Comparison of ENCODE assay signal across 1 cellular context in the genomic region with DNA sequence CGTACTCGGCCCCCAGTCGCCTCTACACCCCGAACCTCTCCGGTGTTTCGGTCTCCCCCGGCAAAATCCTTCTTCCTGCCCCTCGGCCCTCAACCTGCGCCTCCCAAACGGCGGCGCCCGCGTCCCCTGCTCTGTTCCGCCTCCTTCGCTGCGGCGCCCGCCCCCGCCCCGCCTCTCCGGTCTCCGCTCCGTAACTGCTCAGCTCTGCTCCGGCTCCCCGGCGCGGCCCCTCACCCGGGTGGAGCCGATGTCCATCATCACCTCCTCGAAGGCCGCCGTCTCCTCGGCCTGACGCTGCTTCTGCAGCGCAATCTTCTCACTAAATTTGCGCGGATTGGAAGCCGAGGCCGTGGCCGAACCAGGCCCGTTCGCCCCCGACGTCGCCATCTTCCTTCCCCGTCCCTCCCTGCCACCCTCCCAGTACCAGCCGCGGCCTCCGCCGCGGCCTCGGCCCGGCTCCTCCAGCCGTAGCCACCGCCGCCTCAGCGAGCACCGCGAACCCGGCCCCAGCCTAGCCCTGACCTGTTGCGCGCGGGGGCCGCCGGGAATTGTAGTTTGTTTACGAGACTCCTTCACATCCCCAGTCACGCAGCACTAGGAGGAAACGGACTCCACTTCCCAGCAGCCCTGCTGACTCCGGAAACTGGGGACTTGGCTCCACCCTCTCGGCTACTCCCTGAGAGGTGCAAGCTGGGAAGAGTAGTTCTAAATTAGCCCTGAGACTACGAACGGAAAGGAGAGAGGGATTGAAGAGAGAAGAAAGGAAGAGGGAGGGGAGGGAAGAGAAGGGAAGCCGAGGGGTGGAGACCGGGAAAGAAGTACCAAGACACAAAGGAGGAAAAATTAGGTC.
A peak's percentile ranks its signal among the peaks of the same experiment; 100 is the strongest.
TF ChIP-seq lines count a peak whose summit lies in the region.

A gene with protein sequence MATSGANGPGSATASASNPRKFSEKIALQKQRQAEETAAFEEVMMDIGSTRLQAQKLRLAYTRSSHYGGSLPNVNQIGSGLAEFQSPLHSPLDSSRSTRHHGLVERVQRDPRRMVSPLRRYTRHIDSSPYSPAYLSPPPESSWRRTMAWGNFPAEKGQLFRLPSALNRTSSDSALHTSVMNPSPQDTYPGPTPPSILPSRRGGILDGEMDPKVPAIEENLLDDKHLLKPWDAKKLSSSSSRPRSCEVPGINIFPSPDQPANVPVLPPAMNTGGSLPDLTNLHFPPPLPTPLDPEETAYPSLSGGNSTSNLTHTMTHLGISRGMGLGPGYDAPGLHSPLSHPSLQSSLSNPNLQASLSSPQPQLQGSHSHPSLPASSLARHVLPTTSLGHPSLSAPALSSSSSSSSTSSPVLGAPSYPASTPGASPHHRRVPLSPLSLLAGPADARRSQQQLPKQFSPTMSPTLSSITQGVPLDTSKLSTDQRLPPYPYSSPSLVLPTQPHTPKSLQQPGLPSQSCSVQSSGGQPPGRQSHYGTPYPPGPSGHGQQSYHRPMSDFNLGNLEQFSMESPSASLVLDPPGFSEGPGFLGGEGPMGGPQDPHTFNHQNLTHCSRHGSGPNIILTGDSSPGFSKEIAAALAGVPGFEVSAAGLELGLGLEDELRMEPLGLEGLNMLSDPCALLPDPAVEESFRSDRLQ (minus strand): TSS at position 502 of the 850 bp plus-strand sequence. CDS start 115 bp downstream, at position 387.

TF ChIP-seq in HepG2, 621 proteins besides CTCF, POLR2A, EP300 and RAD21 (continued from another document and continues in another):
- TF ChIP-seq, protein P1, sequence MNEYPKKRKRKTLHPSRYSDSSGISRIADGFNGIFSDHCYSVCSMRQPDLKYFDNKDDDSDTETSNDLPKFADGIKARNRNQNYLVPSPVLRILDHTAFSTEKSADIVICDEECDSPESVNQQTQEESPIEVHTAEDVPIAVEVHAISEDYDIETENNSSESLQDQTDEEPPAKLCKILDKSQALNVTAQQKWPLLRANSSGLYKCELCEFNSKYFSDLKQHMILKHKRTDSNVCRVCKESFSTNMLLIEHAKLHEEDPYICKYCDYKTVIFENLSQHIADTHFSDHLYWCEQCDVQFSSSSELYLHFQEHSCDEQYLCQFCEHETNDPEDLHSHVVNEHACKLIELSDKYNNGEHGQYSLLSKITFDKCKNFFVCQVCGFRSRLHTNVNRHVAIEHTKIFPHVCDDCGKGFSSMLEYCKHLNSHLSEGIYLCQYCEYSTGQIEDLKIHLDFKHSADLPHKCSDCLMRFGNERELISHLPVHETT (CRISPR knock-in tag; conservative IDR thresholded peaks at IDR 0.05) = 0 out of 2 replicates have a peak, but pooled peaks have one; percentile 53
- TF ChIP-seq HBP1 (CRISPR knock-in tag; IDR thresholded peaks at IDR 0.05; ENCODE audit: low read depth) (peak; percentile 59; the same call in 1 of the 2 replicates), MATR3 (CRISPR knock-in tag; IDR thresholded peaks at IDR 0.05) (no peak), ELF4 (CRISPR knock-in tag; IDR thresholded peaks at IDR 0.05; ENCODE audit: borderline replicate concordance) (peak; percentile 98), TCF7 (IDR thresholded peaks at IDR 0.05; ENCODE audit: low read depth) (no peak), ZNF30 (CRISPR knock-in tag; IDR thresholded peaks at IDR 0.05) (no peak), NFATC3 (CRISPR knock-in tag; IDR thresholded peaks at IDR 0.05) (no peak), ZNF530 (CRISPR knock-in tag; IDR thresholded peaks at IDR 0.05; ENCODE audit: low read depth) (no peak), CBX2 (IDR thresholded peaks at IDR 0.05; ENCODE audit: low read depth, low read length) (no peak), CBX2 (CRISPR knock-in tag; IDR thresholded peaks at IDR 0.05; ENCODE audit: low read depth) (no peak), ZNF777 (CRISPR knock-in tag; IDR thresholded peaks at IDR 0.05) (peak; percentile 76), ZSCAN25 (CRISPR knock-in tag; IDR thresholded peaks at IDR 0.05) (no peak; the same call in 1 of the 2 replicates), ZFX (CRISPR knock-in tag; IDR thresholded peaks at IDR 0.05; ENCODE audit: low read depth) (peak; percentile 96), ZSCAN12 (CRISPR knock-in tag; IDR thresholded peaks at IDR 0.05) (no peak), ZBTB38 (CRISPR knock-in tag; IDR thresholded peaks at IDR 0.05) (no peak), RFX1 (IDR thresholded peaks at IDR 0.05) (no peak), FOXC1 (CRISPR knock-in tag; IDR thresholded peaks at IDR 0.05; ENCODE audit: borderline replicate concordance) (no peak), ZSCAN5A (CRISPR knock-in tag; IDR thresholded peaks at IDR 0.05; ENCODE audit: borderline replicate concordance) (peak; percentile 50; the same call in 1 of the 2 replicates), TBP (CRISPR knock-in tag; IDR thresholded peaks at IDR 0.05) (peak; percentile 60; the same call in 1 of the 2 replicates), CREB1 (IDR thresholded peaks at IDR 0.05) (peak; percentile 68; the same call in 1 of the 2 replicates), CREB1 (CRISPR knock-in tag; IDR thresholded peaks at IDR 0.05) (peak; percentile 88), YEATS2 (CRISPR knock-in tag; IDR thresholded peaks at IDR 0.05; ENCODE audit: borderline replicate concordance) (peak; percentile 59; the same call in 1 of the 2 replicates), ZFY (CRISPR knock-in tag; IDR thresholded peaks at IDR 0.05) (peak; percentile 98), ZNF367 (CRISPR knock-in tag; IDR thresholded peaks at IDR 0.05; ENCODE audit: borderline replicate concordance) (no peak), SNAPC2 (CRISPR knock-in tag; IDR thresholded peaks at IDR 0.05) (no peak), SMARCC2 (IDR thresholded peaks at IDR 0.05) (no peak), EED (CRISPR knock-in tag; IDR thresholded peaks at IDR 0.05) (0 out of 2 replicates have a peak, but pooled peaks have one; percentile 62), ZNF761 (CRISPR knock-in tag; conservative IDR thresholded peaks at IDR 0.05) (no peak), NFE2 (CRISPR knock-in tag; IDR thresholded peaks at IDR 0.05) (no peak), ZNF672 (CRISPR knock-in tag; IDR thresholded peaks at IDR 0.05) (no peak), ASH2L (IDR thresholded peaks at IDR 0.05; ENCODE audit: insufficient read length, low read depth, low read length) (peak; percentile 85), ZSCAN20 (CRISPR knock-in tag; IDR thresholded peaks at IDR 0.05; ENCODE audit: borderline replicate concordance) (peak; percentile 67; the same call in 1 of the 2 replicates), KMT2A (CRISPR knock-in tag; IDR thresholded peaks at IDR 0.05) (no peak), NRL (CRISPR knock-in tag; IDR thresholded peaks at IDR 0.05; ENCODE audit: borderline replicate concordance) (peak; percentile 86; the same call in 1 of the 2 replicates), DBP (CRISPR knock-in tag; IDR thresholded peaks at IDR 0.05; ENCODE audit: not compliant biosample characterization) (peak; percentile 74)
- TF ChIP-seq, protein P2, sequence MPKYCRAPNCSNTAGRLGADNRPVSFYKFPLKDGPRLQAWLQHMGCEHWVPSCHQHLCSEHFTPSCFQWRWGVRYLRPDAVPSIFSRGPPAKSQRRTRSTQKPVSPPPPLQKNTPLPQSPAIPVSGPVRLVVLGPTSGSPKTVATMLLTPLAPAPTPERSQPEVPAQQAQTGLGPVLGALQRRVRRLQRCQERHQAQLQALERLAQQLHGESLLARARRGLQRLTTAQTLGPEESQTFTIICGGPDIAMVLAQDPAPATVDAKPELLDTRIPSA (CRISPR knock-in tag; IDR thresholded peaks at IDR 0.05; ENCODE audit: borderline replicate concordance) = no peak
- TF ChIP-seq, protein P3, sequence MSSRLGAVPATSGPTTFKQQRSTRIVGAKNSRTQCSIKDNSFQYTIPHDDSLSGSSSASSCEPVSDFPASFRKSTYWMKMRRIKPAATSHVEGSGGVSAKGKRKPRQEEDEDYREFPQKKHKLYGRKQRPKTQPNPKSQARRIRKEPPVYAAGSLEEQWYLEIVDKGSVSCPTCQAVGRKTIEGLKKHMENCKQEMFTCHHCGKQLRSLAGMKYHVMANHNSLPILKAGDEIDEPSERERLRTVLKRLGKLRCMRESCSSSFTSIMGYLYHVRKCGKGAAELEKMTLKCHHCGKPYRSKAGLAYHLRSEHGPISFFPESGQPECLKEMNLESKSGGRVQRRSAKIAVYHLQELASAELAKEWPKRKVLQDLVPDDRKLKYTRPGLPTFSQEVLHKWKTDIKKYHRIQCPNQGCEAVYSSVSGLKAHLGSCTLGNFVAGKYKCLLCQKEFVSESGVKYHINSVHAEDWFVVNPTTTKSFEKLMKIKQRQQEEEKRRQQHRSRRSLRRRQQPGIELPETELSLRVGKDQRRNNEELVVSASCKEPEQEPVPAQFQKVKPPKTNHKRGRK (CRISPR knock-in tag; IDR thresholded peaks at IDR 0.05) = no peak
- TF ChIP-seq, protein P4, sequence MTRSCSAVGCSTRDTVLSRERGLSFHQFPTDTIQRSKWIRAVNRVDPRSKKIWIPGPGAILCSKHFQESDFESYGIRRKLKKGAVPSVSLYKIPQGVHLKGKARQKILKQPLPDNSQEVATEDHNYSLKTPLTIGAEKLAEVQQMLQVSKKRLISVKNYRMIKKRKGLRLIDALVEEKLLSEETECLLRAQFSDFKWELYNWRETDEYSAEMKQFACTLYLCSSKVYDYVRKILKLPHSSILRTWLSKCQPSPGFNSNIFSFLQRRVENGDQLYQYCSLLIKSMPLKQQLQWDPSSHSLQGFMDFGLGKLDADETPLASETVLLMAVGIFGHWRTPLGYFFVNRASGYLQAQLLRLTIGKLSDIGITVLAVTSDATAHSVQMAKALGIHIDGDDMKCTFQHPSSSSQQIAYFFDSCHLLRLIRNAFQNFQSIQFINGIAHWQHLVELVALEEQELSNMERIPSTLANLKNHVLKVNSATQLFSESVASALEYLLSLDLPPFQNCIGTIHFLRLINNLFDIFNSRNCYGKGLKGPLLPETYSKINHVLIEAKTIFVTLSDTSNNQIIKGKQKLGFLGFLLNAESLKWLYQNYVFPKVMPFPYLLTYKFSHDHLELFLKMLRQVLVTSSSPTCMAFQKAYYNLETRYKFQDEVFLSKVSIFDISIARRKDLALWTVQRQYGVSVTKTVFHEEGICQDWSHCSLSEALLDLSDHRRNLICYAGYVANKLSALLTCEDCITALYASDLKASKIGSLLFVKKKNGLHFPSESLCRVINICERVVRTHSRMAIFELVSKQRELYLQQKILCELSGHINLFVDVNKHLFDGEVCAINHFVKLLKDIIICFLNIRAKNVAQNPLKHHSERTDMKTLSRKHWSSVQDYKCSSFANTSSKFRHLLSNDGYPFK (CRISPR knock-in tag; IDR thresholded peaks at IDR 0.05; ENCODE audit: borderline replicate concordance) = no peak
- TF ChIP-seq, protein P5, sequence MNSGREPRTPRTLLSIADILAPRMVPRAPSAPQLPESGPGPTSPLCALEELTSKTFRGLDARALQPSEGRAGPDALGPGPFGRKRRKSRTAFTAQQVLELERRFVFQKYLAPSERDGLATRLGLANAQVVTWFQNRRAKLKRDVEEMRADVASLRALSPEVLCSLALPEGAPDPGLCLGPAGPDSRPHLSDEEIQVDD (CRISPR knock-in tag; IDR thresholded peaks at IDR 0.05; ENCODE audit: borderline replicate concordance) = 0 out of 2 replicates have a peak, but pooled peaks have one; percentile 46
